In the genomic region with DNA sequence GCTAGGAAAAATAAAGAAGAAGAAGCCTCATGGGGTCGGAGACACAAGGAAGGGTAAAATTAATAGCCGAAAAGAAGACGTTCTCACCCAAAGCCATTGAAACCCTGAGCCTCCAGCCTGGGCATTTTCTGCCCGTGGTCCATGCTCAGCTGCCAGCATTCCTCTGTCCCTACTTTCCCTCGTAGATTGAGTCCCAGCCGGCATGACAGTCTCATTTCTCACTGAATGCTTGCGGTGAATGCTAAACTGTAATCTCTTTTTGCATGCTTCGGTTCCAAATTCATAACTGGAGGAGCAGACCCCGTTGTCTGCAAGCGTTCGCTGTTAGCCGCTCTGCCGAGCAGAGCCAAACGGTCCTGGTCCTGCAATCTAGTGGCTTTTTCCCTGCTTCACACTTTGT, we compare ENCODE assay signal across 22 cellular contexts.
"Had no signal": no experiment of that assay in that cellular context is flagged by ENCODE, and none has a peak within 500 bp of the region (broad histone marks: within the 10 kb centered on the region; RNA-seq: fewer than 3 reads in every experiment).

No MANE protein-coding gene starts in this region.

- ATAC-seq: activated CD8-positive, alpha-beta T cell treated with anti-CD3 and anti-CD28 coated beads, Interleukin-2, amount 10 ng/mL, durations not matched to agents 7 days and 5 days; activated T-cell treated with anti-CD3 and anti-CD28 coated beads, Interleukin-2, amount 50 U/mL, for 72 hours; left lung; mucosa of descending colon; natural killer cell; right lobe of liver; upper lobe of right lung had no signal

- H3K4me3 ChIP-seq: hepatocyte, left lung, mucosa of descending colon, right lobe of liver, stomach, testis, upper lobe of right lung had no signal

- H3K79me2 ChIP-seq: hepatocyte had no signal

- H3K36me3 ChIP-seq: left lung, right lobe of liver, stomach, upper lobe of right lung had no signal

- H3K27ac ChIP-seq: hepatocyte, left lung, right lobe of liver, stomach, testis, upper lobe of right lung had no signal

- H3K27me3 ChIP-seq: left lung, right lobe of liver, testis, upper lobe of right lung had no signal

- DNase-seq: activated B cell treated with CpG ODN at 0.5 μM for 24 hours; activated CD4-positive, alpha-beta T cell treated with anti-CD3 and anti-CD28 coated beads for 48 hours; activated CD8-positive, alpha-beta memory T cell treated with anti-CD3 and anti-CD28 coated beads, Interleukin-2, amount 50 U/mL, for 48 hours; activated CD8-positive, alpha-beta T cell treated with anti-CD3 and anti-CD28 coated beads, Interleukin-2, amount 10 ng/mL, durations not matched to agents 7 days and 5 days; activated gamma-delta T cell; activated T-cell treated with anti-CD3 and anti-CD28 coated beads, Interleukin-2, amount 50 U/mL, for 72 hours; erythroblast; kidney; left lung; mucosa of descending colon; natural killer cell; nucleus accumbens; right lobe of liver; stimulated activated CD4-positive, alpha-beta T cell treated with anti-CD3 and anti-CD28 coated beads, Interleukin-1b, Interleukin-23, amount 100 ng/mL, for 48 hours; stomach; T-helper 2 cell; testis; upper lobe of right lung had no signal

- H3K27ac Mint-ChIP-seq: activated B cell treated with CpG ODN at 0.5 μM for 24 hours; activated CD8-positive, alpha-beta T cell treated with anti-CD3 and anti-CD28 coated beads, Interleukin-2, amount 10 ng/mL, durations not matched to agents 7 days and 5 days; activated naive CD8-positive, alpha-beta T cell; activated T-cell treated with anti-CD3 and anti-CD28 coated beads, Interleukin-2, amount 50 U/mL, for 72 hours; memory B cell; natural killer cell; progenitor cell of endocrine pancreas had no signal

- H3K9me3 ChIP-seq: left lung, mucosa of descending colon, right lobe of liver, stomach, testis, upper lobe of right lung had no signal

- H3K27me3 Mint-ChIP-seq: activated B cell treated with CpG ODN at 0.5 μM for 24 hours; activated naive CD8-positive, alpha-beta T cell had no signal

- H2AFZ ChIP-seq: hepatocyte had no signal

- H3K4me2 ChIP-seq: hepatocyte had no signal

- H3K36me3 Mint-ChIP-seq: natural killer cell had no signal

- H3K4me3 Mint-ChIP-seq: activated B cell treated with CpG ODN at 0.5 μM for 24 hours; activated CD8-positive, alpha-beta T cell treated with anti-CD3 and anti-CD28 coated beads, Interleukin-2, amount 10 ng/mL, durations not matched to agents 7 days and 5 days; activated naive CD8-positive, alpha-beta T cell; activated T-cell treated with anti-CD3 and anti-CD28 coated beads, Interleukin-2, amount 50 U/mL, for 72 hours; memory B cell; natural killer cell had no signal

- H3K4me1 ChIP-seq: left lung, stomach, testis, upper lobe of right lung had no signal

- H3K9me3 Mint-ChIP-seq: activated B cell treated with CpG ODN at 0.5 μM for 24 hours; activated T-cell treated with anti-CD3 and anti-CD28 coated beads, Interleukin-2, amount 50 U/mL, for 72 hours; memory B cell; natural killer cell had no signal
